ENCODE assay signal across 8 cellular contexts in the genomic region with DNA sequence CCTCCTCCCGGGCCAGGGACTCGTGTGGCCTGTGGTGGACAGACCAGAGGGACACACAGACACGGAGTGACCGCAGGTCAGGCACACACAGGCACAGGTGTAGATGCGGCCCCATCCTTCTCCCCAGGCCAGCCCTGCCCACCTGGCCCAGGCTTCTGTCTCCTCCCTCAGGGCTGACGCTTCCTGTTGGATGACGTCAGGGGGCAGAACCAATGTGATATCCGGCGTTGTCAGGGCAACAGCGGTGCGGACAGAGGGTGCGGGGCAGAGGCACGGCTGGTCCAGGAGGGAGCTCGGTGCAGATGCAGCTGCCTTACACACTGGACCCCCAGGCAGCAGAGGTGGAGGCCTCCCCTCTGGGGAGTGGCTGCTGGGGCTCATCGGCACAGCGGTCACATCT. TPM values are rescaled to one million over a fixed set of nuclear protein-coding genes. Genes with fewer than 3 reads are reported as not detected.
DNase-seq lines count a peak whose midpoint lies in the region; ATAC-seq and TF ChIP-seq lines count a peak whose summit lies in the region.

No MANE protein-coding gene starts in this region.

- H3K27me3 Mint-ChIP-seq in activated T-cell treated with anti-CD3 and anti-CD28 coated beads, Interleukin-2, amount 50 U/mL, for 72 hours (ENCODE audit: low read depth): no peaks in the 10 kb centered on the region
- H3K27me3 Mint-ChIP-seq in memory B cell: no peaks in the 10 kb centered on the region

- H3K4me3 Mint-ChIP-seq in activated T-cell treated with anti-CD3 and anti-CD28 coated beads, Interleukin-2, amount 50 U/mL, for 72 hours: peak overlapping the region; percentile 43 to 56
- peak overlapping the region; percentile 18 for H3K4me3 Mint-ChIP-seq in memory B cell

- no peak for TF ChIP-seq CTCF in GM12865 (IDR thresholded peaks at IDR 0.05; ENCODE audit: insufficient read depth, low read depth, low read length, missing control alignments)

- ATAC-seq in activated T-cell treated with anti-CD3 and anti-CD28 coated beads, Interleukin-2, amount 50 U/mL, for 72 hours (replicated peaks in 1 of 2): no peak
- ATAC-seq in memory B cell (ENCODE audit: low read depth): peak; percentile 50
- no peak for ATAC-seq in GM21528 (IDR thresholded peaks at IDR 0.05; ENCODE audit: low FRiP score, unreplicated experiment)

- peaks cover 32% of the 10 kb centered on the region for H3K4me1 Mint-ChIP-seq in activated T-cell treated with anti-CD3 and anti-CD28 coated beads, Interleukin-2, amount 50 U/mL, for 72 hours (ENCODE audit: low read depth)
- H3K4me1 Mint-ChIP-seq in memory B cell: peaks cover 19% of the 10 kb centered on the region

- no peaks in the 10 kb centered on the region for H3K9me3 Mint-ChIP-seq in activated T-cell treated with anti-CD3 and anti-CD28 coated beads, Interleukin-2, amount 50 U/mL, for 72 hours
- no peaks in the 10 kb centered on the region for H3K9me3 Mint-ChIP-seq in memory B cell

- no peak overlapping the region for H3K27ac Mint-ChIP-seq in activated T-cell treated with anti-CD3 and anti-CD28 coated beads, Interleukin-2, amount 50 U/mL, for 72 hours
- H3K27ac Mint-ChIP-seq in memory B cell: peak overlapping the region; percentile 85

- DNase-seq in GM12865 (ENCODE audit: low read depth) (peak; percentile 86), NCI-H2227 (lab: John Stamatoyannopoulos, UW; ENCODE audit: unreplicated experiment) (peak; percentile 87), memory B cell (ENCODE audit: low spot score in 2 of 2) (peak; percentile 63 to 71), epidermal melanocyte (ENCODE audit: insufficient read length, low spot score) (no peak), SKM-1 (lab: John Stamatoyannopoulos, UW; ENCODE audit: unreplicated experiment) (no peak), NCI-H345 treated with DMSO at 0.1 percent for 48 hours (lab: John Stamatoyannopoulos, UW; ENCODE audit: unreplicated experiment) (no peak)
- DNase-seq in activated T-cell treated with anti-CD3 and anti-CD28 coated beads, Interleukin-2, amount 50 U/mL, for 72 hours: peak in 1 of 2 donors; percentile 62

- H3K4me3 ChIP-seq in GM12865 (ENCODE audit: low read depth, low read length): no peak overlapping the region

- peaks cover 6 to 7% of the 10 kb centered on the region in 2 donors for H3K36me3 Mint-ChIP-seq in activated T-cell treated with anti-CD3 and anti-CD28 coated beads, Interleukin-2, amount 50 U/mL, for 72 hours (ENCODE audit: insufficient read depth in 2 of 2)
- H3K36me3 Mint-ChIP-seq in memory B cell: peaks cover 3% of the 10 kb centered on the region

RNA-seq across cellular contexts. Expression of gene TUBGCP6, which starts 2.9 kb away (rescaled TPM):
- total RNA-seq in activated T-cell treated with anti-CD3 and anti-CD28 coated beads, Interleukin-2, amount 50 U/mL, for 72 hours: 10 to 100 TPM; 64.9 to 69.7 TPM

RNA-seq across cellular contexts. Expression of gene HDAC10, which starts 3.3 kb away (rescaled TPM):
- total RNA-seq in activated T-cell treated with anti-CD3 and anti-CD28 coated beads, Interleukin-2, amount 50 U/mL, for 72 hours: 10 to 100 TPM; 52.1 to 57.4 TPM

RNA-seq across cellular contexts. Expression of gene MAPK12, which starts 13.7 kb away (rescaled TPM):
- 10 to 100 TPM in 1 of 2 donors, 1 to 10 TPM in 1; 8.5 to 11.5 TPM for total RNA-seq in activated T-cell treated with anti-CD3 and anti-CD28 coated beads, Interleukin-2, amount 50 U/mL, for 72 hours

RNA-seq across cellular contexts. Expression of gene MAPK11, which starts 22.4 kb away (rescaled TPM):
- 10 to 100 TPM; 16.6 to 27.1 TPM for total RNA-seq in activated T-cell treated with anti-CD3 and anti-CD28 coated beads, Interleukin-2, amount 50 U/mL, for 72 hours

RNA-seq across cellular contexts. Expression of gene SELENOO, which starts 46.9 kb away (rescaled TPM):
- 10 to 100 TPM; 17.6 to 19.4 TPM for total RNA-seq in activated T-cell treated with anti-CD3 and anti-CD28 coated beads, Interleukin-2, amount 50 U/mL, for 72 hours

Comparison
In these comparisons a context has a peak if more than half of its experiments do, and no peak if none do; other contexts are left out.
1. DNase-seq: peak in GM12865 (single experiment), NCI-H2227 (single experiment) and memory B cell (2 of 2); none in epidermal melanocyte (single experiment), SKM-1 (single experiment) and NCI-H345 treated with DMSO at 0.1 percent for 48 hours (single experiment).